In the genomic region with DNA sequence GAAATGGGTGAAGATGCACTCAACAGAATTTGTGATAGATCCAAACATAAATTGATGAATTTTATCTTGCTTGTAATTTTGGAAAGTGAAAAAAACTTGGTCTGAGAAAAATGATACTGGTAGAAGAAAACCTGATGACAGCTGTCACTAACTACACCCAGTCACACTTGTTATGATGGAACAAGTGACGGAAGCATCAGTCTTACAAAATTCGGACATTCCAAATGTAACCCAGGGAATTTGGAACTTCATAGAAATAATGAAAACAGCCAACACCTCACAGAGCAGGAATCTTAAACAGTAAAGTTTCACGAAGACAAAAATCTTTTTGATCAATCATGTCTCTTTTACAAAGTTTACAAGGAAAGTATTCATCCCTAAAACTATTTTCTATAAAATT, we compare ENCODE assay signal across 25 cellular contexts.
"Had no signal": no experiment of that assay in that cellular context is flagged by ENCODE, and none has a peak within 500 bp of the region (broad histone marks: within the 10 kb centered on the region; RNA-seq: fewer than 3 reads in every experiment).

No MANE protein-coding gene starts in this region.

- H3K9ac ChIP-seq: SK-N-SH had no signal

- H3K9me3 Mint-ChIP-seq: activated CD4-positive, alpha-beta T cell treated with anti-CD3 and anti-CD28 coated beads, Interleukin-2, amount 10 ng/mL, durations not matched to agents 24 days and 14 days; activated CD8-positive, alpha-beta T cell treated with anti-CD3 and anti-CD28 coated beads for 36 hours; activated naive CD4-positive, alpha-beta T cell treated with anti-CD3 and anti-CD28 coated beads, Interleukin-2, amount 50 U/mL, for 24 hours; activated T-cell treated with anti-CD3 and anti-CD28 coated beads, Interleukin-2, amount 50 U/mL, for 24 hours; activated T-helper 2 cell treated with anti-CD3 and anti-CD28 coated beads, Interferon-gamma antibody, Interleukin-2, Interleukin-4, amounts not matched to agents 10 μg/mL and 5 μg/mL and 100 μg/mL, durations not matched to agents 14 hours and 24 hours and 36 hours; T-helper 1 cell treated with Interleukin-12 subunit alpha and Interleukin-12 subunit beta and Interleukin-4 antibody, amounts not matched to agents 30 μg/mL and 1 μg/mL, for 36 hours; T-helper 2 cell treated with Interferon-gamma antibody and Interleukin-4, amounts not matched to agents 5 μg/mL and 100 μg/mL, for 36 hours had no signal

- ATAC-seq: activated CD8-positive, alpha-beta T cell treated with anti-CD3 and anti-CD28 coated beads for 36 hours; body of pancreas had no signal

- H3K4me2 ChIP-seq: SK-N-SH had no signal

- H3K27ac ChIP-seq: ascending aorta, body of pancreas had no signal

- H3K27me3 ChIP-seq: ascending aorta, body of pancreas, breast epithelium, SJSA1 had no signal

- H3K9me3 ChIP-seq: ascending aorta, body of pancreas, breast epithelium, SJSA1, SK-N-SH had no signal

- H3K4me3 Mint-ChIP-seq: activated CD4-positive, alpha-beta T cell treated with anti-CD3 and anti-CD28 coated beads, Interleukin-2, amount 10 ng/mL, durations not matched to agents 24 days and 14 days; activated CD8-positive, alpha-beta T cell treated with anti-CD3 and anti-CD28 coated beads for 36 hours; activated naive CD4-positive, alpha-beta T cell treated with anti-CD3 and anti-CD28 coated beads, Interleukin-2, amount 50 U/mL, for 24 hours; activated naive CD8-positive, alpha-beta T cell treated with anti-CD3 and anti-CD28 coated beads, Interleukin-2, amount 10 ng/mL, durations not matched to agents 7 days and 5 days; activated T-cell treated with anti-CD3 and anti-CD28 coated beads, Interleukin-2, amount 50 U/mL, for 24 hours; T-helper 1 cell treated with Interleukin-12 subunit alpha and Interleukin-12 subunit beta and Interleukin-4 antibody, amounts not matched to agents 30 μg/mL and 1 μg/mL, for 36 hours; T-helper 2 cell treated with Interferon-gamma antibody and Interleukin-4, amounts not matched to agents 5 μg/mL and 100 μg/mL, for 36 hours had no signal

- H3K27me3 Mint-ChIP-seq: activated naive CD8-positive, alpha-beta T cell treated with anti-CD3 and anti-CD28 coated beads, Interleukin-2, amount 10 ng/mL, durations not matched to agents 7 days and 5 days; activated T-cell treated with anti-CD3 and anti-CD28 coated beads, Interleukin-2, amount 50 U/mL, for 24 hours had no signal

- H3K4me1 Mint-ChIP-seq: activated CD4-positive, alpha-beta T cell treated with anti-CD3 and anti-CD28 coated beads, Interleukin-2, amount 10 ng/mL, durations not matched to agents 24 days and 14 days; activated naive CD4-positive, alpha-beta T cell treated with anti-CD3 and anti-CD28 coated beads, Interleukin-2, amount 50 U/mL, for 24 hours; activated naive CD8-positive, alpha-beta T cell treated with anti-CD3 and anti-CD28 coated beads, Interleukin-2, amount 10 ng/mL, durations not matched to agents 7 days and 5 days had no signal

- H3K27ac Mint-ChIP-seq: activated CD4-positive, alpha-beta T cell treated with anti-CD3 and anti-CD28 coated beads, Interleukin-2, amount 10 ng/mL, durations not matched to agents 24 days and 14 days; activated CD8-positive, alpha-beta T cell treated with anti-CD3 and anti-CD28 coated beads for 36 hours; activated naive CD4-positive, alpha-beta T cell treated with anti-CD3 and anti-CD28 coated beads, Interleukin-2, amount 50 U/mL, for 24 hours; activated naive CD8-positive, alpha-beta T cell treated with anti-CD3 and anti-CD28 coated beads, Interleukin-2, amount 10 ng/mL, durations not matched to agents 7 days and 5 days; activated T-cell treated with anti-CD3 and anti-CD28 coated beads, Interleukin-2, amount 50 U/mL, for 24 hours; activated T-helper 2 cell treated with anti-CD3 and anti-CD28 coated beads, Interferon-gamma antibody, Interleukin-2, Interleukin-4, amounts not matched to agents 10 μg/mL and 5 μg/mL and 100 μg/mL, durations not matched to agents 14 hours and 24 hours and 36 hours; T-helper 1 cell treated with Interleukin-12 subunit alpha and Interleukin-12 subunit beta and Interleukin-4 antibody, amounts not matched to agents 30 μg/mL and 1 μg/mL, for 36 hours; T-helper 2 cell treated with Interferon-gamma antibody and Interleukin-4, amounts not matched to agents 5 μg/mL and 100 μg/mL, for 36 hours had no signal

- H3K36me3 Mint-ChIP-seq: activated naive CD4-positive, alpha-beta T cell treated with anti-CD3 and anti-CD28 coated beads, Interleukin-2, amount 50 U/mL, for 24 hours; activated naive CD8-positive, alpha-beta T cell treated with anti-CD3 and anti-CD28 coated beads, Interleukin-2, amount 10 ng/mL, durations not matched to agents 7 days and 5 days had no signal

- H3K36me3 ChIP-seq: ascending aorta, breast epithelium, SJSA1 had no signal

- H3K4me3 ChIP-seq: ascending aorta, body of pancreas, breast epithelium, SJSA1 had no signal

- DNase-seq: activated CD4-positive, alpha-beta T cell treated with anti-CD3 and anti-CD28 coated beads, Interleukin-2, amount 10 ng/mL, durations not matched to agents 24 days and 14 days; activated CD4-positive, alpha-beta T cell treated with anti-CD3 and anti-CD28 coated beads, Interleukin-2, amount 50 U/mL, for 4 hours; activated CD8-positive, alpha-beta T cell treated with anti-CD3 and anti-CD28 coated beads for 36 hours; activated gamma-delta T cell; activated naive CD4-positive, alpha-beta T cell treated with Interleukin-2 at 50 U/mL for 16 hours; activated naive CD8-positive, alpha-beta T cell treated with anti-CD3 and anti-CD28 coated beads, Interleukin-2, amount 10 ng/mL, durations not matched to agents 7 days and 5 days; activated T-cell treated with anti-CD3 and anti-CD28 coated beads, Interleukin-2, amount 50 U/mL, for 24 hours; amygdala; body of pancreas; Karpas-422; NCI-H1105; NCI-H1417 treated with DMSO at 0.1 percent for 48 hours; NCI-H187 treated with DMSO at 0.1 percent for 48 hours; NCI-H2081; NCI-H226; NCI-H524 treated with DMSO at 0.1 percent for 48 hours; SHP77 treated with DMSO at 0.1 percent for 48 hours; SK-N-SH had no signal
